ENCODE assay signal across 1 cellular context in the genomic region with DNA sequence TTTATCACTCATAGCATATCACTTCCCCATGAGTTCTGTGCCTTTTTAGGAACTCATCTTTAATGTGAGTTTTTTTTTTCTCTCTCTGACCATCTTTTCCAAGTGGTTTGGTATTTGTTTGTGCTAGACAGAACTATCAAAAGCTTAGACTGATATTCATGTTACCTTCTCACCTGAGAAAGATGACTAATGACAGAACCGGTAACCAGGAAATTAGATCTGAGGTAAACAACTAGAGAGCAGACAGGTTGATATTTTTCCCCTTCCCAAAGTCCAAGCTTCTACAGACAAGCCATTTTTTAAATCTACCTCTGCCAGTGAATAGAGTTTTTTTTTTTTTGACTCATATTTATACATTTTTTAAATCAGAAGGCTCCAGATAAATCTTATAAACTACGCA.
TF ChIP-seq lines count a peak whose summit lies in the region.

No MANE protein-coding gene starts in this region.

TF ChIP-seq in GM23338, 12 proteins besides CTCF, POLR2A, EP300 and RAD21 (continued from another document):
- no peak for TF ChIP-seq ZNF331 (CRISPR knock-in tag; IDR thresholded peaks at IDR 0.05; ENCODE audit: low read depth)
- no peak for TF ChIP-seq EZH2 (IDR thresholded peaks at IDR 0.05; ENCODE audit: low read depth, unreplicated experiment)
- TF ChIP-seq STAT1 (IDR thresholded peaks at IDR 0.05; ENCODE audit: unreplicated experiment): no peak
- no peak for TF ChIP-seq NANOG (IDR thresholded peaks at IDR 0.05; ENCODE audit: borderline replicate concordance)
- TF ChIP-seq JUNB (IDR thresholded peaks at IDR 0.05; ENCODE audit: unreplicated experiment): no peak
- TF ChIP-seq, protein P1, sequence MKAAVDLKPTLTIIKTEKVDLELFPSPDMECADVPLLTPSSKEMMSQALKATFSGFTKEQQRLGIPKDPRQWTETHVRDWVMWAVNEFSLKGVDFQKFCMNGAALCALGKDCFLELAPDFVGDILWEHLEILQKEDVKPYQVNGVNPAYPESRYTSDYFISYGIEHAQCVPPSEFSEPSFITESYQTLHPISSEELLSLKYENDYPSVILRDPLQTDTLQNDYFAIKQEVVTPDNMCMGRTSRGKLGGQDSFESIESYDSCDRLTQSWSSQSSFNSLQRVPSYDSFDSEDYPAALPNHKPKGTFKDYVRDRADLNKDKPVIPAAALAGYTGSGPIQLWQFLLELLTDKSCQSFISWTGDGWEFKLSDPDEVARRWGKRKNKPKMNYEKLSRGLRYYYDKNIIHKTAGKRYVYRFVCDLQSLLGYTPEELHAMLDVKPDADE (IDR thresholded peaks at IDR 0.05): no peak
- TF ChIP-seq, protein P2, sequence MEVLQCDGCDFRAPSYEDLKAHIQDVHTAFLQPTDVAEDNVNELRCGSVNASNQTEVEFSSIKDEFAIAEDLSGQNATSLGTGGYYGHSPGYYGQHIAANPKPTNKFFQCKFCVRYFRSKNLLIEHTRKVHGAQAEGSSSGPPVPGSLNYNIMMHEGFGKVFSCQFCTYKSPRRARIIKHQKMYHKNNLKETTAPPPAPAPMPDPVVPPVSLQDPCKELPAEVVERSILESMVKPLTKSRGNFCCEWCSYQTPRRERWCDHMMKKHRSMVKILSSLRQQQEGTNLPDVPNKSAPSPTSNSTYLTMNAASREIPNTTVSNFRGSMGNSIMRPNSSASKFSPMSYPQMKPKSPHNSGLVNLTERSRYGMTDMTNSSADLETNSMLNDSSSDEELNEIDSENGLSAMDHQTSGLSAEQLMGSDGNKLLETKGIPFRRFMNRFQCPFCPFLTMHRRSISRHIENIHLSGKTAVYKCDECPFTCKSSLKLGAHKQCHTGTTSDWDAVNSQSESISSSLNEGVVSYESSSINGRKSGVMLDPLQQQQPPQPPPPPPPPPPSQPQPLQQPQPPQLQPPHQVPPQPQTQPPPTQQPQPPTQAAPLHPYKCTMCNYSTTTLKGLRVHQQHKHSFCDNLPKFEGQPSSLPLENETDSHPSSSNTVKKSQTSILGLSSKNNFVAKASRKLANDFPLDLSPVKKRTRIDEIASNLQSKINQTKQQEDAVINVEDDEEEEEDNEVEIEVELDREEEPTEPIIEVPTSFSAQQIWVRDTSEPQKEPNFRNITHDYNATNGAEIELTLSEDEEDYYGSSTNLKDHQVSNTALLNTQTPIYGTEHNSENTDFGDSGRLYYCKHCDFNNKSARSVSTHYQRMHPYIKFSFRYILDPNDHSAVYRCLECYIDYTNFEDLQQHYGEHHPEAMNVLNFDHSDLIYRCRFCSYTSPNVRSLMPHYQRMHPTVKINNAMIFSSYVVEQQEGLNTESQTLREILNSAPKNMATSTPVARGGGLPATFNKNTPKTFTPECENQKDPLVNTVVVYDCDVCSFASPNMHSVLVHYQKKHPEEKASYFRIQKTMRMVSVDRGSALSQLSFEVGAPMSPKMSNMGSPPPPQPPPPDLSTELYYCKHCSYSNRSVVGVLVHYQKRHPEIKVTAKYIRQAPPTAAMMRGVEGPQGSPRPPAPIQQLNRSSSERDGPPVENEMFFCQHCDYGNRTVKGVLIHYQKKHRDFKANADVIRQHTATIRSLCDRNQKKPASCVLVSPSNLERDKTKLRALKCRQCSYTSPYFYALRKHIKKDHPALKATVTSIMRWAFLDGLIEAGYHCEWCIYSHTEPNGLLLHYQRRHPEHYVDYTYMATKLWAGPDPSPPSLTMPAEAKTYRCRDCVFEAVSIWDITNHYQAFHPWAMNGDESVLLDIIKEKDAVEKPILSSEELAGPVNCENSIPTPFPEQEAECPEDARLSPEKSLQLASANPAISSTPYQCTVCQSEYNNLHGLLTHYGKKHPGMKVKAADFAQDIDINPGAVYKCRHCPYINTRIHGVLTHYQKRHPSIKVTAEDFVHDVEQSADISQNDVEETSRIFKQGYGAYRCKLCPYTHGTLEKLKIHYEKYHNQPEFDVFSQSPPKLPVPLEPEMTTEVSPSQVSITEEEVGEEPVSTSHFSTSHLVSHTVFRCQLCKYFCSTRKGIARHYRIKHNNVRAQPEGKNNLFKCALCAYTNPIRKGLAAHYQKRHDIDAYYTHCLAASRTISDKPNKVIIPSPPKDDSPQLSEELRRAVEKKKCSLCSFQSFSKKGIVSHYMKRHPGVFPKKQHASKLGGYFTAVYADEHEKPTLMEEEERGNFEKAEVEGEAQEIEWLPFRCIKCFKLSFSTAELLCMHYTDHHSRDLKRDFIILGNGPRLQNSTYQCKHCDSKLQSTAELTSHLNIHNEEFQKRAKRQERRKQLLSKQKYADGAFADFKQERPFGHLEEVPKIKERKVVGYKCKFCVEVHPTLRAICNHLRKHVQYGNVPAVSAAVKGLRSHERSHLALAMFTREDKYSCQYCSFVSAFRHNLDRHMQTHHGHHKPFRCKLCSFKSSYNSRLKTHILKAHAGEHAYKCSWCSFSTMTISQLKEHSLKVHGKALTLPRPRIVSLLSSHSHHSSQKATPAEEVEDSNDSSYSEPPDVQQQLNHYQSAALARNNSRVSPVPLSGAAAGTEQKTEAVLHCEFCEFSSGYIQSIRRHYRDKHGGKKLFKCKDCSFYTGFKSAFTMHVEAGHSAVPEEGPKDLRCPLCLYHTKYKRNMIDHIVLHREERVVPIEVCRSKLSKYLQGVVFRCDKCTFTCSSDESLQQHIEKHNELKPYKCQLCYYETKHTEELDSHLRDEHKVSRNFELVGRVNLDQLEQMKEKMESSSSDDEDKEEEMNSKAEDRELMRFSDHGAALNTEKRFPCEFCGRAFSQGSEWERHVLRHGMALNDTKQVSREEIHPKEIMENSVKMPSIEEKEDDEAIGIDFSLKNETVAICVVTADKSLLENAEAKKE (CRISPR knock-in tag; IDR thresholded peaks at IDR 0.05): no peak
- no peak for TF ChIP-seq EZH2phosphoT487 (IDR thresholded peaks at IDR 0.05; ENCODE audit: unreplicated experiment)
- no peak for TF ChIP-seq CREB1 (CRISPR knock-in tag; IDR thresholded peaks at IDR 0.05; ENCODE audit: low read depth)
